12 cellular contexts compared by ENCODE assay signal in the genomic region with DNA sequence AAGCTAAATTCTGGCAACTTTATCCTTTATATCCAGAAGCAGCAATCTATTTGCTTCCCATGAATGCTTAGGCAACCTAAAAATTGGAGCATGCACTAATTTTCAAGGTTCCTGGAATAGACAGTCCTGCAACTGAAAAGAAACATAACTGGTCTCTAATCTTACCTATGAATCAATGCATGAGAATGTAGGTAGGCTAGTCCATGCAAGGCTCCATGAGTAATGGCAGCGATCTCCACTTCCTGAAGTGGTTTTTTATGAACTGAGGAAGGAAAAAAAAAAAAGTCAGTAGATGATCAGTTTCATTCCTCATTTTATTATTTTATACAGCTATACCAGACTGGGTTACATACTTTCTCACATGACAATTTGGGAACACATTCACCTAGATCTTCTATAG.
DNase-seq lines count a peak whose midpoint lies in the region; ATAC-seq, FAIRE-seq and TF ChIP-seq lines count a peak whose summit lies in the region.
"Had no signal": no experiment of that assay in that cellular context is flagged by ENCODE, and none has a peak within 500 bp of the region (broad histone marks: within the 10 kb centered on the region; RNA-seq: fewer than 3 reads in every experiment).

No MANE protein-coding gene starts in this region.

- no peaks in the 10 kb centered on the region for H3K27me3 Mint-ChIP-seq in naive B cell

- BruUV-seq in GM12878 (replicated peaks; lab: Mats Ljungman, UMichigan): no TSS peak

- H3K4me3 ChIP-seq in GM12878: no peak overlapping the region
- H3K4me3 ChIP-seq: stomach had no signal

- no peaks in the 10 kb centered on the region for H3K27me3 ChIP-seq in GM12878 (replicated peaks in 1 of 2; ENCODE audit: control insufficient read depth in 2 of 2, insufficient read depth in 2 of 2, low read length in 1 of 2)
- H3K27me3 ChIP-seq: stomach had no signal

- peak overlapping the region; percentile 64 for H3K4me2 ChIP-seq in GM12878 (ENCODE audit: control insufficient read depth, insufficient read depth)

- DNase-seq in CD1c-positive myeloid dendritic cell (ENCODE audit: extremely low spot score): peak; percentile 21
- peak; percentile 3 for DNase-seq in HS-27A (ENCODE audit: low read depth)
- DNase-seq in GM12878 (ENCODE audit: low read depth, low spot score): no peak
- no peak for DNase-seq in naive B cell
- DNase-seq in medulla oblongata (ENCODE audit: extremely low spot score): no peak
- no peak for DNase-seq in NK-92 (lab: John Stamatoyannopoulos, UW; ENCODE audit: unreplicated experiment)
- DNase-seq: cerebellar nuclear complex, NCI-H2081 treated with DMSO at 0.1 percent for 48 hours, stomach had no signal

- in situ Hi-C loops in GM12878 (cut with MboI): no loop called here

- WGBS in GM12878 (ENCODE audit: insufficient coverage, insufficient replicate concordance, low lambda C conversion rate, missing lambda C conversion rate): 29% methylated on average over 1 of the region's 1 CpG

- TF ChIP-seq EP300 in GM12878 (IDR thresholded peaks at IDR 0.05; ENCODE audit: borderline replicate concordance in 1 of 2, control insufficient read depth in 1 of 2, low read depth in 2 of 2, low read length in 2 of 2): no peak

- H3K4me1 Mint-ChIP-seq in naive B cell: peaks cover 25 to 39% (median 36%) of the 10 kb centered on the region in 3 donors

- no peak overlapping the region for H2AFZ ChIP-seq in GM12878 (ENCODE audit: control insufficient read depth, low read depth, low read length)

- H3K27ac Mint-ChIP-seq in naive B cell: peak overlapping the region; percentile 33 to 93 (median 86)

- H4K20me1 ChIP-seq in GM12878 (ENCODE audit: control insufficient read depth, insufficient read depth): no peaks in the 10 kb centered on the region

- intact Hi-C loops in GM12878 (cut with micrococcal nuclease; ENCODE audit: unreplicated experiment): loop anchor here (5.0 kb wide), 3 partner anchors 56 to 139 kb away; a partner anchor contains a TSS

- ATAC-seq in GM12878: peak; percentile 24; the same call in 1 of the 3 replicates
- no peak for ATAC-seq in naive B cell (ENCODE audit: low read depth in 2 of 2)
- ATAC-seq in HG02798 (IDR thresholded peaks at IDR 0.05; ENCODE audit: poor library complexity, unreplicated experiment): no peak
- no peak for ATAC-seq in HG02759 (IDR thresholded peaks at IDR 0.05; ENCODE audit: unreplicated experiment)

- CTCF ChIA-PET in GM12878 (lab: Yijun Ruan, JAX): interaction anchor here (0.6 to 2.4 kb wide), 7 partner anchors 12 to 276 kb away, joined by 4 to 17 read pairs (median 6); a partner anchor contains a TSS

- no peaks in the 10 kb centered on the region; the same call in 1 of the 2 replicates for H3K79me2 ChIP-seq in GM12878 (ENCODE audit: control insufficient read depth, insufficient read depth, low read length)

- POLR2A ChIA-PET in GM12878 (lab: Charles Lee): interaction anchor here (0.6 to 1.1 kb wide), 5 partner anchors 30 to 137 kb away, joined by 3 to 4 read pairs (median 3); a partner anchor contains a TSS

- FAIRE-seq in GM12878 (lab: Jason Lieb, UNC): no peak
- FAIRE-seq: HTR-8/SVneo had no signal

- H3K4me3 Mint-ChIP-seq in naive B cell: peak overlapping the region in 3 of 8 donors; percentile 43 to 68 (median 59)

- H3K9me3 Mint-ChIP-seq in naive B cell: no peaks in the 10 kb centered on the region

- no peaks in the 10 kb centered on the region for H3K9me3 ChIP-seq in GM12878 (replicated peaks; ENCODE audit: control insufficient read depth, insufficient read depth, low read length)
- H3K9me3 ChIP-seq: stomach had no signal

- TF ChIP-seq RAD21 in GM12878 (IDR thresholded peaks at IDR 0.05; ENCODE audit: insufficient read depth, low read depth, low read length): no peak

- no peak for TF ChIP-seq CTCF in GM12878 (IDR thresholded peaks at IDR 0.05 in 2 of 3, conservative IDR thresholded peaks at IDR 0.05 in 1 of 3; ENCODE audit: control insufficient read depth in 2 of 3, extremely low read depth in 1 of 3, insufficient read depth in 1 of 3, low read depth in 3 of 3, low read length in 3 of 3)

- no peak for TF ChIP-seq POLR2A in GM12878 (IDR thresholded peaks at IDR 0.05; ENCODE audit: low read depth, low read length)

- RAD21 ChIA-PET in GM12878 (lab: Charles Lee; ENCODE audit: unreplicated experiment): interaction anchor here (1.1 to 4.8 kb wide), 11 partner anchors 12 to 138 kb away, joined by 3 to 24 read pairs (median 8); a partner anchor contains a TSS

- peak overlapping the region; percentile 75 for H3K27ac ChIP-seq in GM12878 (ENCODE audit: control insufficient read depth, insufficient read depth)

- H3K36me3 Mint-ChIP-seq in naive B cell: peaks cover 0 to 14% of the 10 kb centered on the region in 2 donors

- peaks cover 26% of the 10 kb centered on the region for H3K4me1 ChIP-seq in GM12878 (ENCODE audit: control insufficient read depth, insufficient read depth, low read length)

- SMC1A ChIA-PET in GM12878 (lab: Charles Lee; ENCODE audit: uncharacterized antibody, unreplicated experiment): interaction anchor here (0.8 to 3.2 kb wide), 18 partner anchors 13 to 138 kb away, joined by 3 to 15 read pairs (median 4); a partner anchor contains a TSS

- no peak overlapping the region for H3K9ac ChIP-seq in GM12878 (ENCODE audit: control insufficient read depth, insufficient read depth, low read length)

- H3K36me3 ChIP-seq in GM12878 (ENCODE audit: control insufficient read depth in 2 of 2, insufficient read depth in 2 of 2, low read length in 1 of 2): peaks cover 0 to 6% of the 10 kb centered on the region in 2 experiments; a peak in 3 of 4 replicates

TF ChIP-seq in GM12878, 131 proteins besides CTCF, POLR2A, EP300 and RAD21:
- TF ChIP-seq RFX5 (IDR thresholded peaks at IDR 0.05; ENCODE audit: low read depth, low read length) (no peak), JUND (IDR thresholded peaks at IDR 0.05; ENCODE audit: low read depth, low read length) (no peak), CREB1 (IDR thresholded peaks at IDR 0.05; ENCODE audit: low read depth) (no peak), KAT2A (conservative IDR thresholded peaks at IDR 0.05; ENCODE audit: control insufficient read depth, low read depth, low read length) (no peak), SIX5 (IDR thresholded peaks at IDR 0.05; ENCODE audit: low read depth, low read length, severe bottlenecking) (no peak), STAT1 (conservative IDR thresholded peaks at IDR 0.05) (no peak), ZNF274 (IDR thresholded peaks at IDR 0.05; ENCODE audit: insufficient read depth, insufficient read length) (no peak), IKZF2 (IDR thresholded peaks at IDR 0.05) (no peak), ZNF384 (IDR thresholded peaks at IDR 0.05; ENCODE audit: borderline replicate concordance, low read depth, low read length) (no peak), EZH2 (IDR thresholded peaks at IDR 0.05; ENCODE audit: borderline replicate concordance, control insufficient read depth, low read depth, low read length) (no peak)
- TF ChIP-seq, protein P1, sequence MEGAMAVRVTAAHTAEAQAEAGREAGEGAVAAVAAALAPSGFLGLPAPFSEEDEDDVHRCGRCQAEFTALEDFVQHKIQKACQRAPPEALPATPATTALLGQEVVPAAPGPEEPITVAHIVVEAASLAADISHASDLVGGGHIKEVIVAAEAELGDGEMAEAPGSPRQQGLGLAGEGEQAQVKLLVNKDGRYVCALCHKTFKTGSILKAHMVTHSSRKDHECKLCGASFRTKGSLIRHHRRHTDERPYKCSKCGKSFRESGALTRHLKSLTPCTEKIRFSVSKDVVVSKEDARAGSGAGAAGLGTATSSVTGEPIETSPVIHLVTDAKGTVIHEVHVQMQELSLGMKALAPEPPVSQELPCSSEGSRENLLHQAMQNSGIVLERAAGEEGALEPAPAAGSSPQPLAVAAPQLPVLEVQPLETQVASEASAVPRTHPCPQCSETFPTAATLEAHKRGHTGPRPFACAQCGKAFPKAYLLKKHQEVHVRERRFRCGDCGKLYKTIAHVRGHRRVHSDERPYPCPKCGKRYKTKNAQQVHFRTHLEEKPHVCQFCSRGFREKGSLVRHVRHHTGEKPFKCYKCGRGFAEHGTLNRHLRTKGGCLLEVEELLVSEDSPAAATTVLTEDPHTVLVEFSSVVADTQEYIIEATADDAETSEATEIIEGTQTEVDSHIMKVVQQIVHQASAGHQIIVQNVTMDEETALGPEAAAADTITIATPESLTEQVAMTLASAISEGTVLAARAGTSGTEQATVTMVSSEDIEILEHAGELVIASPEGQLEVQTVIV (IDR thresholded peaks at IDR 0.05; ENCODE audit: borderline replicate concordance, partially characterized antibody): no peak
- TF ChIP-seq, protein P2, sequence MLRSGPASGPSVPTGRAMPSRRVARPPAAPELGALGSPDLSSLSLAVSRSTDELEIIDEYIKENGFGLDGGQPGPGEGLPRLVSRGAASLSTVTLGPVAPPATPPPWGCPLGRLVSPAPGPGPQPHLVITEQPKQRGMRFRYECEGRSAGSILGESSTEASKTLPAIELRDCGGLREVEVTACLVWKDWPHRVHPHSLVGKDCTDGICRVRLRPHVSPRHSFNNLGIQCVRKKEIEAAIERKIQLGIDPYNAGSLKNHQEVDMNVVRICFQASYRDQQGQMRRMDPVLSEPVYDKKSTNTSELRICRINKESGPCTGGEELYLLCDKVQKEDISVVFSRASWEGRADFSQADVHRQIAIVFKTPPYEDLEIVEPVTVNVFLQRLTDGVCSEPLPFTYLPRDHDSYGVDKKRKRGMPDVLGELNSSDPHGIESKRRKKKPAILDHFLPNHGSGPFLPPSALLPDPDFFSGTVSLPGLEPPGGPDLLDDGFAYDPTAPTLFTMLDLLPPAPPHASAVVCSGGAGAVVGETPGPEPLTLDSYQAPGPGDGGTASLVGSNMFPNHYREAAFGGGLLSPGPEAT (IDR thresholded peaks at IDR 0.05; ENCODE audit: low read depth): no peak
- TF ChIP-seq, protein P3, sequence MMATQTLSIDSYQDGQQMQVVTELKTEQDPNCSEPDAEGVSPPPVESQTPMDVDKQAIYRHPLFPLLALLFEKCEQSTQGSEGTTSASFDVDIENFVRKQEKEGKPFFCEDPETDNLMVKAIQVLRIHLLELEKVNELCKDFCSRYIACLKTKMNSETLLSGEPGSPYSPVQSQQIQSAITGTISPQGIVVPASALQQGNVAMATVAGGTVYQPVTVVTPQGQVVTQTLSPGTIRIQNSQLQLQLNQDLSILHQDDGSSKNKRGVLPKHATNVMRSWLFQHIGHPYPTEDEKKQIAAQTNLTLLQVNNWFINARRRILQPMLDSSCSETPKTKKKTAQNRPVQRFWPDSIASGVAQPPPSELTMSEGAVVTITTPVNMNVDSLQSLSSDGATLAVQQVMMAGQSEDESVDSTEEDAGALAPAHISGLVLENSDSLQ (IDR thresholded peaks at IDR 0.05): no peak

Comparison
In these comparisons a context has a peak if more than half of its experiments do, and no peak if none do; other contexts are left out.
1. DNase-seq: peak in CD1c-positive myeloid dendritic cell (single experiment) and HS-27A (single experiment); none in GM12878 (single experiment), naive B cell (single experiment), medulla oblongata (single experiment) and NK-92 (single experiment).